In the genomic region with DNA sequence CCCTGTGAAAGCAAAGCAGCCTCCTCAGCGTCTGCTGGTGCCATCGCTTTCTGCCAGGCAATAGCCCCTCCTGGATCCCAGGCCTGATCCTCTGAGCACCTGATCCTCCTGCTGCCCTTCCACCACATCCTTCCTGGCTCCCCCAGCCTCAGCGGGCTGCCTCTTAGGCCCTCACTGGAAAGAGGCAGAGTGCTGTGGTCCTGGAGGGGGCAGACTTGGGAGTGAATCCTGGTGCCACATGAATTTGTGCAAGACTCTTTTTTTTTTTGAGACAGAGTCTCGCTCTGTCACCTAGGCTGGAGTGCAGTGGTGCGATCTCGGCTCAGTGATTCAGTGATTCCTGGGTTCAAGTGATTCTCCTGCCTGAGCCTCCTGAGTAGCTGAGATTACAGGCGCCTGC, we compare ENCODE assay signal across 23 cellular contexts. TPM values are rescaled to one million over a fixed set of nuclear protein-coding genes. Genes with fewer than 3 reads are reported as not detected.
A peak's percentile ranks its signal among the peaks of the same experiment; 100 is the strongest.
DNase-seq lines count a peak whose midpoint lies in the region; ATAC-seq, FAIRE-seq and TF ChIP-seq lines count a peak whose summit lies in the region.
"Had no signal": no experiment of that assay in that cellular context is flagged by ENCODE, and none has a peak within 500 bp of the region (broad histone marks: within the 10 kb centered on the region; RNA-seq: fewer than 3 reads in every experiment).

No MANE protein-coding gene starts in this region.

- H3K14ac ChIP-seq in H9 (ENCODE audit: insufficient read depth, low read length) (no peak overlapping the region), neuronal stem cell (ENCODE audit: low read length) (no peak overlapping the region)

- ATAC-seq in HepG2 = no peak
- ATAC-seq in right lobe of liver = no peak
- no peak for ATAC-seq in GM19455 (IDR thresholded peaks at IDR 0.05; ENCODE audit: unreplicated experiment)
- ATAC-seq: HCT116 had no signal

- POLR2A ChIA-PET in HepG2 (lab: Yijun Ruan, JAX) = interaction anchor here (0.5 kb wide), 1 partner anchor 101 kb away, joined by 3 read pairs; no protein-coding TSS in a partner anchor

- H2BK15ac ChIP-seq in H9 (ENCODE audit: low read depth, low read length) = no peak overlapping the region
- no peak overlapping the region for H2BK15ac ChIP-seq in neuronal stem cell (ENCODE audit: low read length)

- no peak for TF ChIP-seq RAD21 in HepG2 (CRISPR knock-in tag; IDR thresholded peaks at IDR 0.05)

- H3K56ac ChIP-seq in H9 (ENCODE audit: insufficient read length, low read depth, low read length) = no peak overlapping the region

- H2BK12ac ChIP-seq in H9 (ENCODE audit: insufficient read length, low read depth, low read length) = no peak overlapping the region
- H2BK12ac ChIP-seq in neuronal stem cell (ENCODE audit: low read length) = no peak overlapping the region

- no peak overlapping the region for H4K5ac ChIP-seq in H9 (ENCODE audit: insufficient read length, low read depth, low read length)

- H3K4me3 ChIP-seq in HepG2 (replicated peaks in 1 of 3; ENCODE audit: insufficient read depth in 1 of 3, low read depth in 2 of 3, low read length in 3 of 3) = no peak overlapping the region
- no peak overlapping the region for H3K4me3 ChIP-seq in right lobe of liver
- H3K4me3 ChIP-seq in neuronal stem cell (ENCODE audit: low read length in 2 of 2) = no peak overlapping the region
- H3K4me3 ChIP-seq: GM23248 had no signal

- no TSS peak for BruUV-seq in HepG2 (replicated peaks; lab: Mats Ljungman, UMichigan)

- TF ChIP-seq EP300 in HepG2 (IDR thresholded peaks at IDR 0.05; ENCODE audit: low read depth in 2 of 2, low read length in 2 of 2) (no peak), HepG2 (CRISPR knock-in tag; IDR thresholded peaks at IDR 0.05; ENCODE audit: borderline replicate concordance) (no peak)

- H3K4me1 ChIP-seq in HepG2 (ENCODE audit: insufficient read depth, low read length) (peaks cover 21% of the 10 kb centered on the region), right lobe of liver (peaks cover 0 to 13% (median 2%) of the 10 kb centered on the region in 4 donors), H9 (ENCODE audit: insufficient read depth, low read length) (no peaks in the 10 kb centered on the region), neuronal stem cell (ENCODE audit: control insufficient read depth in 2 of 2, insufficient read depth in 1 of 2, low read depth in 1 of 2, low read length in 2 of 2) (peaks cover 2 to 8% of the 10 kb centered on the region in 2 donors)

- H3K4me3 Mint-ChIP-seq in H9 = no peak overlapping the region

- H3K27me3 Mint-ChIP-seq in H9 (ENCODE audit: low read depth) = peaks cover 2% of the 10 kb centered on the region
- H3K27me3 Mint-ChIP-seq: CD4-positive, alpha-beta memory T cell had no signal

- DNase-seq in HepG2 (ENCODE audit: low spot score) (no peak), right lobe of liver (no peak), H9 (peak; percentile 31), neuronal stem cell (ENCODE audit: low spot score) (no peak), HuH-7.5 (ENCODE audit: low spot score) (no peak)
- DNase-seq: C1 segment of cervical spinal cord; Calu3; CD4-positive, alpha-beta memory T cell; COR-L47; DMS53; DMS79 treated with DMSO at 0.1 percent for 48 hours; GF-D8; GM23248 had no signal

- intact Hi-C loops in HepG2 (cut with micrococcal nuclease; ENCODE audit: unreplicated experiment) (no loop called here), right lobe of liver (cut with DNase I) (no loop called here)

- no peaks in the 10 kb centered on the region for H3K9me3 Mint-ChIP-seq in H9

- no peak for FAIRE-seq in HepG2 (lab: Jason Lieb, UNC)
- FAIRE-seq: GM12891, GM18507, H54 had no signal

- no peak overlapping the region for H3T11ph ChIP-seq in H9 (ENCODE audit: low read length)

- no peak overlapping the region for H2BK120ac ChIP-seq in H9 (ENCODE audit: low read depth, low read length, poor library complexity, severe bottlenecking)
- H2BK120ac ChIP-seq in neuronal stem cell (ENCODE audit: low read depth, low read length) = no peak overlapping the region

- H3K23ac ChIP-seq in H9 (ENCODE audit: insufficient read length, low read depth, low read length) (no peak overlapping the region), neuronal stem cell (ENCODE audit: low read depth, low read length, poor library complexity) (no peak overlapping the region)

- H2BK20ac ChIP-seq in H9 (ENCODE audit: low read depth, low read length, poor library complexity, severe bottlenecking) = no peak overlapping the region

- TF ChIP-seq POLR2A in HepG2 (IDR thresholded peaks at IDR 0.05; ENCODE audit: insufficient read depth in 1 of 2, low read depth in 2 of 2, low read length in 2 of 2) (no peak), right lobe of liver (IDR thresholded peaks at IDR 0.05) (no peak)

- H3K18ac ChIP-seq in H9 (ENCODE audit: insufficient read length, low read depth, low read length) = no peak overlapping the region
- no peak overlapping the region for H3K18ac ChIP-seq in neuronal stem cell (ENCODE audit: low read length)

- H4K20me1 ChIP-seq in HepG2 (ENCODE audit: insufficient read depth, low read length) (no peaks in the 10 kb centered on the region), H9 (ENCODE audit: control insufficient read depth, insufficient read depth, insufficient read length) (no peaks in the 10 kb centered on the region)

- no peak overlapping the region for H4K91ac ChIP-seq in H9 (ENCODE audit: insufficient read length, low read depth, low read length)
- no peak overlapping the region for H4K91ac ChIP-seq in neuronal stem cell (ENCODE audit: low read depth, low read length, poor library complexity)

- H4K8ac ChIP-seq in H9 (replicated peaks; ENCODE audit: insufficient read length, low read depth, low read length) (no peak overlapping the region), neuronal stem cell (ENCODE audit: low read depth, low read length) (no peak overlapping the region)

- no peaks in the 10 kb centered on the region for H3K36me3 ChIP-seq in HepG2 (replicated peaks in 1 of 2; ENCODE audit: control insufficient read depth in 1 of 2, insufficient read depth in 2 of 2, low read length in 2 of 2)
- H3K36me3 ChIP-seq in right lobe of liver = no peaks in the 10 kb centered on the region
- H3K36me3 ChIP-seq in neuronal stem cell (replicated peaks in 1 of 2; ENCODE audit: control insufficient read depth in 2 of 2, insufficient read depth in 2 of 2, low read length in 2 of 2) = no peaks in the 10 kb centered on the region

- H3K4me1 Mint-ChIP-seq in H9 = peaks cover 14 to 26% of the 10 kb centered on the region in 2 experiments

- 96% methylated on average over 6 of the region's 7 CpGs for WGBS in HepG2 (ENCODE audit: low lambda C conversion rate)
- WGBS in right lobe of liver (ENCODE audit: insufficient coverage, low coverage, low lambda C conversion rate, missing lambda C conversion rate) = 100% methylated on average over 2 of the region's 7 CpGs
- WGBS in H9 (ENCODE audit: extremely low coverage, insufficient read length, low lambda C conversion rate) = no CpG with 5 or more reads among the region's 7 CpGs
- no CpG with 5 or more reads among the region's 7 CpGs for WGBS in neuronal stem cell (ENCODE audit: extremely low coverage in 2 of 2, insufficient read length in 2 of 2, insufficient replicate concordance in 1 of 2), 2 donors

- no peak overlapping the region for H3K27ac Mint-ChIP-seq in H9

- H3K4me2 ChIP-seq in HepG2 (ENCODE audit: low read depth, low read length) (no peak overlapping the region), H9 (ENCODE audit: insufficient read depth, insufficient read length, low read length) (no peak overlapping the region), neuronal stem cell (ENCODE audit: insufficient read depth, low read length, poor library complexity, severe bottlenecking) (no peak overlapping the region)

- CTCF ChIA-PET in HepG2 (lab: Yijun Ruan, JAX; ENCODE audit: low intra/inter-chr PET ratio, low total read pairs) = no interaction called here

- no peaks in the 10 kb centered on the region; a peak in 2 of 5 replicates for H3K27me3 ChIP-seq in HepG2 (ENCODE audit: control insufficient read depth in 1 of 2, insufficient read depth in 2 of 2, low read length in 2 of 2)
- H3K27me3 ChIP-seq in right lobe of liver = no peaks in the 10 kb centered on the region
- no peaks in the 10 kb centered on the region for H3K27me3 ChIP-seq in H9 (ENCODE audit: insufficient read depth, low read length)
- peaks cover 0 to 2% (median 0%) of the 10 kb centered on the region in 3 experiments for H3K27me3 ChIP-seq in neuronal stem cell (ENCODE audit: control insufficient read depth in 3 of 3, insufficient read depth in 3 of 3, low read depth in 1 of 3, low read length in 3 of 3)

- no peak overlapping the region for H3K9ac ChIP-seq in HepG2 (ENCODE audit: insufficient read depth, low read depth, low read length)
- no peak overlapping the region for H3K9ac ChIP-seq in H9 (ENCODE audit: extremely low read depth, insufficient read length, low read length)
- no peak overlapping the region for H3K9ac ChIP-seq in neuronal stem cell (ENCODE audit: low read depth, low read length, poor library complexity)
- H3K9ac ChIP-seq: GM23248 had no signal

- H2BK5ac ChIP-seq in H9 (ENCODE audit: insufficient read length, low read length) = no peak overlapping the region
- no peak overlapping the region for H2BK5ac ChIP-seq in neuronal stem cell (ENCODE audit: low read length)

- H2AK5ac ChIP-seq in H9 (ENCODE audit: insufficient read length, low read length) (no peak overlapping the region), neuronal stem cell (ENCODE audit: low read depth, low read length) (peak overlapping the region; percentile 81)

- no peak overlapping the region for H3K27ac ChIP-seq in HepG2 (ENCODE audit: extremely low read length, insufficient read depth, low read length)
- no peak overlapping the region for H3K27ac ChIP-seq in right lobe of liver
- H3K27ac ChIP-seq in H9 (ENCODE audit: insufficient read length, low read depth, low read length) = no peak overlapping the region
- no peak overlapping the region for H3K27ac ChIP-seq in neuronal stem cell (replicated peaks; ENCODE audit: low read length)
- H3K27ac ChIP-seq: GM23248 had no signal

- H3K79me2 ChIP-seq in HepG2 (ENCODE audit: insufficient read depth, low read length) = no peaks in the 10 kb centered on the region
- no peaks in the 10 kb centered on the region for H3K79me2 ChIP-seq in H9 (ENCODE audit: insufficient read depth, low read length)

- H3K9me3 ChIP-seq in HepG2 (ENCODE audit: low read length) = no peaks in the 10 kb centered on the region
- H3K9me3 ChIP-seq in right lobe of liver = no peaks in the 10 kb centered on the region
- H3K9me3 ChIP-seq in H9 (ENCODE audit: control insufficient read depth, low read depth, low read length) = no peaks in the 10 kb centered on the region
- no peaks in the 10 kb centered on the region for H3K9me3 ChIP-seq in neuronal stem cell (replicated peaks in 1 of 2; ENCODE audit: control insufficient read depth in 2 of 2, insufficient read depth in 1 of 2, low read depth in 1 of 2, low read length in 2 of 2)

- H3K23me2 ChIP-seq in H9 (ENCODE audit: insufficient read length, low read depth, low read length, poor library complexity, severe bottlenecking) = peaks cover 3% of the 10 kb centered on the region

- H3K79me1 ChIP-seq in H9 (ENCODE audit: insufficient read depth, low read depth, low read length, poor library complexity, severe bottlenecking) (no peaks in the 10 kb centered on the region), neuronal stem cell (ENCODE audit: low read depth, low read length) (no peaks in the 10 kb centered on the region)

- H3K4ac ChIP-seq in H9 (ENCODE audit: low read depth, low read length) (no peak overlapping the region), neuronal stem cell (ENCODE audit: low read length) (no peak overlapping the region)

- in situ Hi-C loops in HepG2 (cut with HindIII; ENCODE audit: extremely low pct_ligation_motif_present, low pct_unique_long_range_greater_than_20kb) = no loop called here

- H2AFZ ChIP-seq in HepG2 (ENCODE audit: low read length) = no peak overlapping the region
- no peak overlapping the region for H2AFZ ChIP-seq in H9 (ENCODE audit: low read length)
- no peak overlapping the region for H2AFZ ChIP-seq in neuronal stem cell (ENCODE audit: low read length)
- H2AFZ ChIP-seq: GM23248 had no signal

- no peaks in the 10 kb centered on the region for H3K36me3 Mint-ChIP-seq in H9 (ENCODE audit: insufficient read depth in 1 of 3, low read depth in 3 of 3)
- H3K36me3 Mint-ChIP-seq: CD4-positive, alpha-beta memory T cell had no signal

- no peak for TF ChIP-seq CTCF in HepG2 (CRISPR knock-in tag; IDR thresholded peaks at IDR 0.05)
- TF ChIP-seq CTCF in right lobe of liver (IDR thresholded peaks at IDR 0.05) = no peak
- TF ChIP-seq CTCF in H9 (conservative IDR thresholded peaks at IDR 0.05) = no peak

RNA-seq across cellular contexts. Expression of a gene that starts 3.1 kb away (rescaled TPM):
- total RNA-seq in HepG2 (2016; rRNA removed; fragmentation: Illumina TruSeq; extraction: Trizol) = 8.8 and 22.5 TPM in 2 replicates
- total RNA-seq in HepG2 (2016; cell fraction: cytosol; rRNA removed; fragmentation: Illumina TruSeq; extraction: Trizol; ENCODE audit: low read depth) = 3.1 and 3.3 TPM in 2 replicates
- total RNA-seq in HepG2 (2016; cell fraction: insoluble cytoplasmic fraction; rRNA removed; fragmentation: Illumina TruSeq; extraction: Trizol) = 8.0 and 22.0 TPM in 2 replicates
- total RNA-seq in HepG2 (2016; cell fraction: membrane; rRNA removed; fragmentation: Illumina TruSeq; extraction: Trizol) = 5.2 and 6.2 TPM in 2 replicates
- 22.7 and 27.8 TPM in 2 replicates for total RNA-seq in HepG2 (2016; cell fraction: nucleus; rRNA removed; fragmentation: Illumina TruSeq; extraction: Trizol)
- polyA plus RNA-seq in HepG2 (2011; rRNA removed) = 15.4 and 25.6 TPM in 2 replicates
- polyA plus RNA-seq in HepG2 (2011; cell fraction: cytosol; rRNA removed) = 11.2 and 18.0 TPM in 2 replicates
- polyA plus RNA-seq in HepG2 (2011; cell fraction: nucleus; rRNA removed) = 107 and 115 TPM in 2 replicates
- polyA plus RNA-seq in HepG2 (2012) = 15.2 and 19.1 TPM in 2 replicates
- polyA plus RNA-seq in HepG2 (2016; cell fraction: cytosol; fragmentation: Illumina TruSeq; extraction: Trizol; ENCODE audit: low read depth) = 2.2 and 2.5 TPM in 2 replicates
- polyA plus RNA-seq in HepG2 (2016; cell fraction: insoluble cytoplasmic fraction; fragmentation: Illumina TruSeq; extraction: Trizol; ENCODE audit: low read depth) = 6.0 and 8.7 TPM in 2 replicates
- polyA plus RNA-seq in HepG2 (2016; cell fraction: membrane; fragmentation: Illumina TruSeq; extraction: Trizol; ENCODE audit: low read depth) = 3.6 and 4.1 TPM in 2 replicates
- 45.8 and 46.8 TPM in 2 replicates for polyA plus RNA-seq in HepG2 (2016; cell fraction: nucleus; fragmentation: Illumina TruSeq; extraction: Trizol; ENCODE audit: insufficient read depth, low read depth)
- 14.5 and 31.4 TPM in 2 replicates for polyA minus RNA-seq in HepG2 (2011; rRNA and poly(A)+ RNA removed; ENCODE audit: low replicate concordance)
- polyA minus RNA-seq in HepG2 (2011; cell fraction: cytosol; rRNA and poly(A)+ RNA removed) = 12.0 and 19.4 TPM in 2 replicates
- polyA minus RNA-seq in HepG2 (2011; cell fraction: nucleus; rRNA and poly(A)+ RNA removed) = 12.1 and 14.4 TPM in 2 replicates
- 10 to 100 TPM in 5 of 6 experiments, 1 to 10 TPM in 1; 8.8 to 23.9 (median 12.8) TPM for total RNA-seq in right lobe of liver
- 8.5 and 11.0 TPM in 2 replicates for total RNA-seq in H9 (2021)
- polyA plus RNA-seq in neuronal stem cell (2013, experiment 1 of 2) = 1.8 TPM
- polyA plus RNA-seq in neuronal stem cell (2013, experiment 2 of 2) = 2.0 TPM

RNA-seq across cellular contexts. Expression of a gene that starts 6.0 kb away (rescaled TPM):
- not detected in 2 replicates for total RNA-seq in HepG2 (2016; rRNA removed; fragmentation: Illumina TruSeq; extraction: Trizol)
- total RNA-seq in HepG2 (2016; cell fraction: cytosol; rRNA removed; fragmentation: Illumina TruSeq; extraction: Trizol; ENCODE audit: low read depth) = not detected in 2 replicates
- not detected in 2 replicates for total RNA-seq in HepG2 (2016; cell fraction: insoluble cytoplasmic fraction; rRNA removed; fragmentation: Illumina TruSeq; extraction: Trizol)
- not detected in 2 replicates for total RNA-seq in HepG2 (2016; cell fraction: membrane; rRNA removed; fragmentation: Illumina TruSeq; extraction: Trizol)
- total RNA-seq in HepG2 (2016; cell fraction: nucleus; rRNA removed; fragmentation: Illumina TruSeq; extraction: Trizol) = not detected in 2 replicates
- not detected in 2 replicates for polyA plus RNA-seq in HepG2 (2011; rRNA removed)
- not detected in 2 replicates for polyA plus RNA-seq in HepG2 (2011; cell fraction: cytosol; rRNA removed)
- polyA plus RNA-seq in HepG2 (2011; cell fraction: nucleus; rRNA removed) = not detected in 2 replicates
- not detected in 2 replicates for polyA plus RNA-seq in HepG2 (2012)
- 0.36 TPM in 1 of 2 replicates, not detected in the other for polyA plus RNA-seq in HepG2 (2016; cell fraction: cytosol; fragmentation: Illumina TruSeq; extraction: Trizol; ENCODE audit: low read depth)
- not detected in 2 replicates for polyA plus RNA-seq in HepG2 (2016; cell fraction: insoluble cytoplasmic fraction; fragmentation: Illumina TruSeq; extraction: Trizol; ENCODE audit: low read depth)
- polyA plus RNA-seq in HepG2 (2016; cell fraction: membrane; fragmentation: Illumina TruSeq; extraction: Trizol; ENCODE audit: low read depth) = not detected in 2 replicates
- polyA plus RNA-seq in HepG2 (2016; cell fraction: nucleus; fragmentation: Illumina TruSeq; extraction: Trizol; ENCODE audit: insufficient read depth, low read depth) = not detected in 2 replicates
- not detected in 2 replicates for polyA minus RNA-seq in HepG2 (2011; rRNA and poly(A)+ RNA removed; ENCODE audit: low replicate concordance)
- not detected in 2 replicates for polyA minus RNA-seq in HepG2 (2011; cell fraction: cytosol; rRNA and poly(A)+ RNA removed)
- not detected in 2 replicates for polyA minus RNA-seq in HepG2 (2011; cell fraction: nucleus; rRNA and poly(A)+ RNA removed)
- total RNA-seq in right lobe of liver = not detected
- total RNA-seq in H9 (2021) = not detected in 2 replicates
- polyA plus RNA-seq in neuronal stem cell (2013, experiment 1 of 2) = not detected
- 0.17 TPM for polyA plus RNA-seq in neuronal stem cell (2013, experiment 2 of 2)
- total RNA-seq: A172; A673; Calu3; CD4-positive, alpha-beta memory T cell; Daoy; G401; GM23248 had no signal
- polyA plus RNA-seq: BJ; CD4-positive, alpha-beta memory T cell; GM23248 had no signal

RNA-seq across cellular contexts. Expression of a gene that starts 10.3 kb away (rescaled TPM):
- total RNA-seq in HepG2 (2016; rRNA removed; fragmentation: Illumina TruSeq; extraction: Trizol) (0.09 TPM in 1 of 2 replicates, not detected in the other), right lobe of liver (under 1 TPM in 1 of 6 experiments, not detected in 5; 0.11 TPM), H9 (2021) (0.13 TPM in 1 of 2 replicates, not detected in the other)
- 0.09 TPM in 1 of 2 replicates, not detected in the other for total RNA-seq in HepG2 (2016; cell fraction: cytosol; rRNA removed; fragmentation: Illumina TruSeq; extraction: Trizol; ENCODE audit: low read depth)
- total RNA-seq in HepG2 (2016; cell fraction: insoluble cytoplasmic fraction; rRNA removed; fragmentation: Illumina TruSeq; extraction: Trizol) = 0.06 TPM in 1 of 2 replicates, not detected in the other
- total RNA-seq in HepG2 (2016; cell fraction: membrane; rRNA removed; fragmentation: Illumina TruSeq; extraction: Trizol) = 0.06 and 0.10 TPM in 2 replicates
- total RNA-seq in HepG2 (2016; cell fraction: nucleus; rRNA removed; fragmentation: Illumina TruSeq; extraction: Trizol) = 0.09 TPM in 1 of 2 replicates, not detected in the other
- 0.01 and 0.04 TPM in 2 replicates for polyA plus RNA-seq in HepG2 (2011; rRNA removed)
- polyA plus RNA-seq in HepG2 (2011; cell fraction: cytosol; rRNA removed) = 0.03 and 0.04 TPM in 2 replicates
- 0.19 and 0.34 TPM in 2 replicates for polyA plus RNA-seq in HepG2 (2011; cell fraction: nucleus; rRNA removed)
- polyA plus RNA-seq in HepG2 (2012) = 0.03 TPM in 1 of 2 replicates, not detected in the other
- 0.18 and 0.19 TPM in 2 replicates for polyA plus RNA-seq in HepG2 (2016; cell fraction: cytosol; fragmentation: Illumina TruSeq; extraction: Trizol; ENCODE audit: low read depth)
- polyA plus RNA-seq in HepG2 (2016; cell fraction: insoluble cytoplasmic fraction; fragmentation: Illumina TruSeq; extraction: Trizol; ENCODE audit: low read depth) = 0.08 TPM in 2 replicates
- polyA plus RNA-seq in HepG2 (2016; cell fraction: membrane; fragmentation: Illumina TruSeq; extraction: Trizol; ENCODE audit: low read depth) = 0.15 and 0.30 TPM in 2 replicates
- 0.19 and 0.20 TPM in 2 replicates for polyA plus RNA-seq in HepG2 (2016; cell fraction: nucleus; fragmentation: Illumina TruSeq; extraction: Trizol; ENCODE audit: insufficient read depth, low read depth)
- polyA minus RNA-seq in HepG2 (2011; rRNA and poly(A)+ RNA removed; ENCODE audit: low replicate concordance) = 0.24 TPM in 1 of 2 replicates, not detected in the other
- not detected in 2 replicates for polyA minus RNA-seq in HepG2 (2011; cell fraction: cytosol; rRNA and poly(A)+ RNA removed)
- polyA minus RNA-seq in HepG2 (2011; cell fraction: nucleus; rRNA and poly(A)+ RNA removed) = not detected in 2 replicates
- polyA plus RNA-seq in neuronal stem cell (2013, experiment 1 of 2) = not detected
- not detected for polyA plus RNA-seq in neuronal stem cell (2013, experiment 2 of 2)
- total RNA-seq: A172, Calu3, G401, GM23248 had no signal
- polyA plus RNA-seq: CD4-positive, alpha-beta memory T cell; GM23248 had no signal

RNA-seq across cellular contexts. Expression of a gene that starts 36.4 kb away (rescaled TPM):
- 110 and 136 TPM in 2 replicates for total RNA-seq in HepG2 (2016; rRNA removed; fragmentation: Illumina TruSeq; extraction: Trizol)
- total RNA-seq in HepG2 (2016; cell fraction: cytosol; rRNA removed; fragmentation: Illumina TruSeq; extraction: Trizol; ENCODE audit: low read depth) = 61.7 and 72.3 TPM in 2 replicates
- total RNA-seq in HepG2 (2016; cell fraction: insoluble cytoplasmic fraction; rRNA removed; fragmentation: Illumina TruSeq; extraction: Trizol) = 112 and 128 TPM in 2 replicates
- total RNA-seq in HepG2 (2016; cell fraction: membrane; rRNA removed; fragmentation: Illumina TruSeq; extraction: Trizol) = 97.4 and 130 TPM in 2 replicates
- 58.3 and 58.4 TPM in 2 replicates for total RNA-seq in HepG2 (2016; cell fraction: nucleus; rRNA removed; fragmentation: Illumina TruSeq; extraction: Trizol)
- 123 and 129 TPM in 2 replicates for polyA plus RNA-seq in HepG2 (2011; rRNA removed)
- polyA plus RNA-seq in HepG2 (2011; cell fraction: cytosol; rRNA removed) = 151 and 173 TPM in 2 replicates
- polyA plus RNA-seq in HepG2 (2011; cell fraction: nucleus; rRNA removed) = 63.1 and 63.8 TPM in 2 replicates
- polyA plus RNA-seq in HepG2 (2012) = 88.1 and 94.6 TPM in 2 replicates
- 121 and 161 TPM in 2 replicates for polyA plus RNA-seq in HepG2 (2016; cell fraction: cytosol; fragmentation: Illumina TruSeq; extraction: Trizol; ENCODE audit: low read depth)
- 256 and 287 TPM in 2 replicates for polyA plus RNA-seq in HepG2 (2016; cell fraction: insoluble cytoplasmic fraction; fragmentation: Illumina TruSeq; extraction: Trizol; ENCODE audit: low read depth)
- polyA plus RNA-seq in HepG2 (2016; cell fraction: membrane; fragmentation: Illumina TruSeq; extraction: Trizol; ENCODE audit: low read depth) = 158 and 192 TPM in 2 replicates
- 155 and 165 TPM in 2 replicates for polyA plus RNA-seq in HepG2 (2016; cell fraction: nucleus; fragmentation: Illumina TruSeq; extraction: Trizol; ENCODE audit: insufficient read depth, low read depth)
- 69.9 and 105 TPM in 2 replicates for polyA minus RNA-seq in HepG2 (2011; rRNA and poly(A)+ RNA removed; ENCODE audit: low replicate concordance)
- polyA minus RNA-seq in HepG2 (2011; cell fraction: cytosol; rRNA and poly(A)+ RNA removed) = 30.2 and 31.4 TPM in 2 replicates
- 15.9 and 19.8 TPM in 2 replicates for polyA minus RNA-seq in HepG2 (2011; cell fraction: nucleus; rRNA and poly(A)+ RNA removed)
- total RNA-seq in right lobe of liver = 100 to 1,000 TPM in 1 of 6 experiments, 10 to 100 TPM in 5; 54.0 to 108 (median 65.3) TPM
- total RNA-seq in H9 (2021) = 73.8 and 75.7 TPM in 2 replicates
- polyA plus RNA-seq in neuronal stem cell (2013, experiment 1 of 2) = 73.5 TPM
- 73.6 TPM for polyA plus RNA-seq in neuronal stem cell (2013, experiment 2 of 2)
